Comparison of ENCODE assay signal across 12 cellular contexts in the genomic region with DNA sequence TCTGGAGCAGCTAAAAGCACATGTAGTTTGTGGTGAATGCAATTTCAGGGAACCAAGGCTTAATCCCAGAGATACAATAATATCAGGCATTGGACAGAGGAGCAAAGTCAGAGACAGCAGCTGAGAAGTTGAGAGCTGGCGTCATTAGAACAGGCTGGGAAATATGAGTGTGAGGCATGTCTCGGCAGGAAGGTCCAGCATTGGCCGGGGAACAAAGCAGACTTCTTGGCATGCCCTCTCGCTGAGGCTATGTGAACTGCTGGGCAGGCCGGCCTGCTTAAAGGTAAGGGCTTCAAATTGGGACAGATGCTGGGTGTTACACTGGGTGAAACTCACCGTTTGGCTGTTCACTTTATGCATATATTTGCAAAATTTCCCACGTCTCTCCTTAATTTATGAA.
DNase-seq lines count a peak whose midpoint lies in the region; ATAC-seq and TF ChIP-seq lines count a peak whose summit lies in the region.
"Had no signal": no experiment of that assay in that cellular context is flagged by ENCODE, and none has a peak within 500 bp of the region (broad histone marks: within the 10 kb centered on the region; RNA-seq: fewer than 3 reads in every experiment).

No MANE protein-coding gene starts in this region.

- H3K27me3 Mint-ChIP-seq in nephron (ENCODE audit: low read depth): peaks cover 7% of the 10 kb centered on the region

- H3K9me3 Mint-ChIP-seq in nephron: no peaks in the 10 kb centered on the region
- H3K9me3 Mint-ChIP-seq: T-helper 1 cell treated with Interleukin-12 subunit alpha and Interleukin-12 subunit beta and Interleukin-4 antibody, amounts not matched to agents 30 μg/mL and 1 μg/mL, for 36 hours had no signal

- no peaks in the 10 kb centered on the region for H3K36me3 Mint-ChIP-seq in nephron (ENCODE audit: low read depth)

- H3K4me3 Mint-ChIP-seq in nephron: no peak overlapping the region
- H3K4me3 Mint-ChIP-seq: T-helper 1 cell treated with Interleukin-12 subunit alpha and Interleukin-12 subunit beta and Interleukin-4 antibody, amounts not matched to agents 30 μg/mL and 1 μg/mL, for 36 hours had no signal

- peak overlapping the region; percentile 13 to 40 (median 37) for H3K27ac Mint-ChIP-seq in nephron
- H3K27ac Mint-ChIP-seq: T-helper 1 cell treated with Interleukin-12 subunit alpha and Interleukin-12 subunit beta and Interleukin-4 antibody, amounts not matched to agents 30 μg/mL and 1 μg/mL, for 36 hours had no signal

- DNase-seq in AG08396 (ENCODE audit: low spot score) (peak; percentile 62), SK-MEL-5 (ENCODE audit: low read depth, low spot score) (peak; percentile 33), fibroblast of peridontal ligament (ENCODE audit: extremely low read depth) (peak; percentile 25), occipital lobe (lab: John Stamatoyannopoulos, UW) (no peak), NCI-H187 treated with DMSO at 0.1 percent for 48 hours (lab: John Stamatoyannopoulos, UW) (no peak)
- DNase-seq: ACHN; NCI-H524 treated with DMSO at 0.1 percent for 48 hours; stimulated activated CD4-positive, alpha-beta T cell treated with anti-CD3 and anti-CD28 coated beads, Interleukin-4, amount 100 ng/mL, for 1 hour had no signal

- in situ Hi-C loops in SK-MEL-5 (cut with HindIII; ENCODE audit: low pct_unique_long_range_greater_than_20kb, low sequenced_read_pairs): no loop called here

- no peak for TF ChIP-seq CTCF in nephron (IDR thresholded peaks at IDR 0.05; ENCODE audit: unreplicated experiment in 3 of 3)

- H3K4me1 Mint-ChIP-seq in nephron: peaks cover 51% of the 10 kb centered on the region

- ATAC-seq in GM19328 (IDR thresholded peaks at IDR 0.05; ENCODE audit: unreplicated experiment): no peak
- no peak for ATAC-seq in GM21723 (IDR thresholded peaks at IDR 0.05; ENCODE audit: unreplicated experiment)

Comparison
In these comparisons a context has a peak if more than half of its experiments do, and no peak if none do; other contexts are left out.
1. DNase-seq: peak in AG08396 (single experiment), SK-MEL-5 (single experiment) and fibroblast of peridontal ligament (single experiment); none in occipital lobe (single experiment) and NCI-H187 treated with DMSO at 0.1 percent for 48 hours (single experiment).